In genomic region chr18:51135361-51135760, GRCh38 we compare ENCODE assay signal across 1 cellular context.
TF ChIP-seq lines count a peak whose summit lies in the region.

No MANE protein-coding gene starts in this region.

TF ChIP-seq in H1, 55 proteins besides CTCF, POLR2A, EP300 and RAD21 (continued from another document):
- TF ChIP-seq RFX5 (IDR thresholded peaks at IDR 0.05; ENCODE audit: borderline replicate concordance, low read depth, low read length) (no peak), SP2 (IDR thresholded peaks at IDR 0.05; ENCODE audit: low read length) (no peak), RBBP5 (IDR thresholded peaks at IDR 0.05; ENCODE audit: borderline replicate concordance, low read depth, low read length) (no peak), POLR2AphosphoS5 (IDR thresholded peaks at IDR 0.05; ENCODE audit: low read depth, low read length) (no peak), CBX5 (IDR thresholded peaks at IDR 0.05; ENCODE audit: low read depth, low read length) (no peak), SIX5 (IDR thresholded peaks at IDR 0.05; ENCODE audit: low read depth, low read length) (no peak), MAFK (IDR thresholded peaks at IDR 0.05; ENCODE audit: low read depth, low read length) (no peak), RXRA (IDR thresholded peaks at IDR 0.05; ENCODE audit: insufficient read depth, low read depth, low read length) (no peak), SIRT6 (IDR thresholded peaks at IDR 0.05; ENCODE audit: low read length) (no peak)
